ENCODE assay signal across 9 cellular contexts in genomic region chr5:42250-42649, GRCh38. TPM values are rescaled to one million over a fixed set of nuclear protein-coding genes. Genes with fewer than 3 reads are reported as not detected.
DNase-seq lines count a peak whose midpoint lies in the region; ATAC-seq and TF ChIP-seq lines count a peak whose summit lies in the region.
"Had no signal": no experiment of that assay in that cellular context is flagged by ENCODE, and none has a peak within 500 bp of the region (broad histone marks: within the 10 kb centered on the region; RNA-seq: fewer than 3 reads in every experiment).

No MANE protein-coding gene starts in this region.

- no peak overlapping the region for H3K4me3 ChIP-seq in NB4 (ENCODE audit: low read depth, low read length)

- ATAC-seq in activated CD4-positive, CD25-positive, alpha-beta regulatory T cell treated with anti-CD3 and anti-CD28 coated beads, Interleukin-2, amount 50 U/mL, for 24 hours, result no peak

- TF ChIP-seq CTCF in NB4 (IDR thresholded peaks at IDR 0.05; ENCODE audit: low read depth, low read length), result peak; percentile 23

- DNase-seq in Daoy (ENCODE audit: low read depth) (peak; percentile 42), NB4 (ENCODE audit: low read depth) (peak; percentile 21), dermis blood vessel endothelial cell (peak; percentile 44), myocyte (ENCODE audit: low read depth) (peak; percentile 25), mucosa of gallbladder (ENCODE audit: low spot score) (no peak)
- no peak for DNase-seq in activated effector memory CD4-positive, alpha-beta T cell treated with anti-CD3 and anti-CD28 coated beads, Interleukin-2, amount 50 U/mL, for 16 hours
- no peak for DNase-seq in effector CD4-positive, alpha-beta T cell
- DNase-seq: NCI-H2081 treated with DMSO at 0.1 percent for 48 hours had no signal

- TF ChIP-seq POLR2A in NB4 (IDR thresholded peaks at IDR 0.05; ENCODE audit: extremely low read depth, insufficient read length), result no peak

RNA-seq across cellular contexts. Expression of gene PLEKHG4B, which starts 49.7 kb away (rescaled TPM):
- 9.0 and 13.5 TPM in 2 replicates for total RNA-seq in Daoy (2014; rRNA removed; shearing (Covaris generic))
- total RNA-seq in dermis blood vessel endothelial cell (not detected in 2 replicates), myocyte (0.08 and 0.16 TPM in 2 replicates), mucosa of gallbladder (0.09 TPM)
- polyA plus RNA-seq in myocyte (2012), result 0.06 TPM

Comparison
In these comparisons a context has a peak if more than half of its experiments do, and no peak if none do; other contexts are left out.
1. DNase-seq: peak in Daoy (single experiment), NB4 (single experiment), dermis blood vessel endothelial cell (single experiment) and myocyte (single experiment); none in activated effector memory CD4-positive, alpha-beta T cell treated with anti-CD3 and anti-CD28 coated beads, Interleukin-2, amount 50 U/mL, for 16 hours (single experiment), effector CD4-positive, alpha-beta T cell (single experiment) and mucosa of gallbladder (single experiment).